21 cellular contexts compared by ENCODE assay signal in genomic region chr7:98828368-98828767, GRCh38. TPM values are rescaled to one million over a fixed set of nuclear protein-coding genes. Genes with fewer than 3 reads are reported as not detected.
DNase-seq lines count a peak whose midpoint lies in the region; ATAC-seq, FAIRE-seq and TF ChIP-seq lines count a peak whose summit lies in the region.
"Had no signal": no experiment of that assay in that cellular context is flagged by ENCODE, and none has a peak within 500 bp of the region (broad histone marks: within the 10 kb centered on the region; RNA-seq: fewer than 3 reads in every experiment).

No MANE protein-coding gene starts in this region.

- DNase-seq in HepG2 (ENCODE audit: low spot score) (no peak), right lobe of liver (no peak), K562 (ENCODE audit: extremely low read depth in 1 of 4, low spot score in 3 of 4) (no peak), urothelium cell line (ENCODE audit: low spot score) (no peak), mesenteric fat pad (ENCODE audit: low spot score) (no peak), AG08395 (ENCODE audit: low spot score) (no peak)
- DNase-seq: 8988T; ACHN; C1 segment of cervical spinal cord; Calu3; CD4-positive, alpha-beta memory T cell; COR-L47; DMS53; DMS79 treated with DMSO at 0.1 percent for 48 hours; GF-D8 had no signal

- H3K9me1 ChIP-seq in K562 (ENCODE audit: control insufficient read depth, insufficient read depth, low read length) = peaks cover 2% of the 10 kb centered on the region

- peaks cover 0 to 2% of the 10 kb centered on the region in 2 experiments; a peak in 1 of 5 replicates for H3K27me3 ChIP-seq in HepG2 (ENCODE audit: control insufficient read depth in 1 of 2, insufficient read depth in 2 of 2, low read length in 2 of 2)
- no peaks in the 10 kb centered on the region for H3K27me3 ChIP-seq in right lobe of liver
- H3K27me3 ChIP-seq in K562 (ENCODE audit: control insufficient read depth in 2 of 2, insufficient read depth in 2 of 2, low read length in 2 of 2) = peaks cover 14 to 43% of the 10 kb centered on the region in 2 experiments; a peak in 4 of 5 replicates

- H3K79me2 ChIP-seq in HepG2 (ENCODE audit: insufficient read depth, low read length) (no peaks in the 10 kb centered on the region), K562 (ENCODE audit: control insufficient read depth, insufficient read depth, low read length) (no peaks in the 10 kb centered on the region)

- TF ChIP-seq RAD21 in HepG2 (CRISPR knock-in tag; IDR thresholded peaks at IDR 0.05) (no peak), K562 (CRISPR knock-in tag; conservative IDR thresholded peaks at IDR 0.05 in 1 of 2, IDR thresholded peaks at IDR 0.05 in 1 of 2) (no peak)

- TF ChIP-seq POLR2A in HepG2 (IDR thresholded peaks at IDR 0.05; ENCODE audit: insufficient read depth in 1 of 2, low read depth in 2 of 2, low read length in 2 of 2) (no peak), right lobe of liver (IDR thresholded peaks at IDR 0.05) (no peak), K562 (conservative IDR thresholded peaks at IDR 0.05) (no peak)

- no peak overlapping the region for H3K27ac ChIP-seq in HepG2 (ENCODE audit: extremely low read length, insufficient read depth, low read length)
- no peak overlapping the region for H3K27ac ChIP-seq in right lobe of liver
- H3K27ac ChIP-seq in K562 (ENCODE audit: extremely low read depth, low read depth, low read length) = no peak overlapping the region
- H3K27ac ChIP-seq: A549 had no signal

- H4K20me1 ChIP-seq in HepG2 (ENCODE audit: insufficient read depth, low read length) (no peaks in the 10 kb centered on the region), K562 (replicated peaks; ENCODE audit: control insufficient read depth, insufficient read depth, low read length) (0 out of 2 replicates have a peak, but pooled peaks cover 5% of the 10 kb centered on the region)

- H3K4me2 ChIP-seq in HepG2 (ENCODE audit: low read depth, low read length) (no peak overlapping the region), K562 (ENCODE audit: insufficient read depth, low read length) (no peak overlapping the region)
- H3K4me2 ChIP-seq: A549, GM23338 had no signal

- in situ Hi-C loops in HepG2 (cut with HindIII; ENCODE audit: extremely low pct_ligation_motif_present, low pct_unique_long_range_greater_than_20kb) (no loop called here), K562 (cut with MboI) (no loop called here)

- H3K4me3 ChIP-seq in HepG2 (replicated peaks in 1 of 3; ENCODE audit: insufficient read depth in 1 of 3, low read depth in 2 of 3, low read length in 3 of 3) (no peak overlapping the region), right lobe of liver (no peak overlapping the region), K562 (no peak overlapping the region)
- H3K4me3 ChIP-seq: A549, GM23338, HAP-1 had no signal

- ATAC-seq in HepG2 (no peak), right lobe of liver (no peak), K562 (no peak)
- ATAC-seq: A549, GM23338 had no signal

- intact Hi-C loops in HepG2 (cut with micrococcal nuclease; ENCODE audit: unreplicated experiment) (no loop called here), right lobe of liver (cut with DNase I) (no loop called here), K562 (cut with micrococcal nuclease) (no loop called here)

- CTCF ChIA-PET in HepG2 (lab: Yijun Ruan, JAX; ENCODE audit: low intra/inter-chr PET ratio, low total read pairs) (no interaction called here), K562 (lab: Yijun Ruan, JAX; ENCODE audit: low intra/inter-chr PET ratio) (no interaction called here)

- POLR2A ChIA-PET in HepG2 (lab: Yijun Ruan, JAX) = no interaction called here
- POLR2A ChIA-PET in K562 (lab: Yijun Ruan, JAX) = no interaction called here

- H3K9me3 ChIP-seq in HepG2 (ENCODE audit: low read length) = no peaks in the 10 kb centered on the region
- H3K9me3 ChIP-seq in right lobe of liver = no peaks in the 10 kb centered on the region
- H3K9me3 ChIP-seq in K562 (replicated peaks; ENCODE audit: control insufficient read depth, insufficient read depth, low read depth, low read length) = no peaks in the 10 kb centered on the region
- H3K9me3 ChIP-seq: A549, HAP-1 had no signal

- H3K9ac ChIP-seq in HepG2 (ENCODE audit: insufficient read depth, low read depth, low read length) (no peak overlapping the region), K562 (ENCODE audit: insufficient read depth in 1 of 2, low read depth in 2 of 2, low read length in 2 of 2) (no peak overlapping the region)

- FAIRE-seq in HepG2 (lab: Jason Lieb, UNC) (no peak), K562 (lab: Jason Lieb, UNC) (no peak), urothelium cell line (lab: Jason Lieb, UNC) (peak; percentile 44)
- FAIRE-seq: A549, GM12891, GM18507, H54 had no signal

- H2AFZ ChIP-seq in HepG2 (ENCODE audit: low read length) = no peak overlapping the region
- H2AFZ ChIP-seq in K562 (ENCODE audit: low read depth, low read length) = no peak overlapping the region
- H2AFZ ChIP-seq: GM23338 had no signal

- TF ChIP-seq CTCF in HepG2 (CRISPR knock-in tag; IDR thresholded peaks at IDR 0.05) (no peak), right lobe of liver (IDR thresholded peaks at IDR 0.05) (no peak), K562 (IDR thresholded peaks at IDR 0.05 in 2 of 3, conservative IDR thresholded peaks at IDR 0.05 in 1 of 3; ENCODE audit: insufficient read depth in 2 of 3, low read depth in 1 of 3, low read length in 3 of 3) (no peak)

- H3K4me1 ChIP-seq in HepG2 (ENCODE audit: insufficient read depth, low read length) = no peaks in the 10 kb centered on the region
- H3K4me1 ChIP-seq in right lobe of liver = no peaks in the 10 kb centered on the region
- peaks cover 0 to 6% of the 10 kb centered on the region in 2 experiments; a peak in 1 of 5 replicates for H3K4me1 ChIP-seq in K562 (replicated peaks in 1 of 2; ENCODE audit: control insufficient read depth in 2 of 2, insufficient read depth in 2 of 2, low read length in 2 of 2)
- H3K4me1 ChIP-seq: A549, HAP-1 had no signal

- TF ChIP-seq EP300 in HepG2 (IDR thresholded peaks at IDR 0.05; ENCODE audit: low read depth in 2 of 2, low read length in 2 of 2) = no peak
- TF ChIP-seq EP300 in HepG2 (CRISPR knock-in tag; IDR thresholded peaks at IDR 0.05; ENCODE audit: borderline replicate concordance) = no peak
- TF ChIP-seq EP300 in K562 (IDR thresholded peaks at IDR 0.05; ENCODE audit: low read length) = no peak

- 37% methylated on average over 8 of the region's 8 CpGs for WGBS in HepG2 (ENCODE audit: low lambda C conversion rate)
- WGBS in right lobe of liver (ENCODE audit: insufficient coverage, low coverage, low lambda C conversion rate, missing lambda C conversion rate) = 69% methylated on average over 6 of the region's 8 CpGs
- WGBS in K562 (ENCODE audit: insufficient coverage, low coverage, missing lambda C conversion rate) = 4% methylated on average over 8 of the region's 8 CpGs

- H3K36me3 ChIP-seq in HepG2 (replicated peaks in 1 of 2; ENCODE audit: control insufficient read depth in 1 of 2, insufficient read depth in 2 of 2, low read length in 2 of 2) = no peaks in the 10 kb centered on the region
- no peaks in the 10 kb centered on the region for H3K36me3 ChIP-seq in right lobe of liver
- H3K36me3 ChIP-seq in K562 (ENCODE audit: control insufficient read depth, insufficient read depth, low read length) = no peaks in the 10 kb centered on the region
- H3K36me3 ChIP-seq: HAP-1 had no signal

- no TSS peak for BruUV-seq in HepG2 (replicated peaks; lab: Mats Ljungman, UMichigan)
- BruUV-seq in K562 (replicated peaks; lab: Mats Ljungman, UMichigan) = no TSS peak

RNA-seq across cellular contexts. Expression of gene TMEM130, which starts 41.4 kb away (rescaled TPM):
- total RNA-seq in HepG2 (2016; rRNA removed; fragmentation: Illumina TruSeq; extraction: Trizol) (not detected in 2 replicates), right lobe of liver (not detected), K562 (2014; rRNA removed) (not detected in 2 replicates), K562 (2014; rRNA removed; fragmentation: Illumina TruSeq; extraction: Trizol) (not detected in 2 replicates), K562 (2015; rRNA removed; fragmentation: Illumina TruSeq; extraction: Trizol) (not detected in 2 replicates), K562 (2021) (0.07 TPM in 1 of 2 replicates, not detected in the other), mesenteric fat pad (0.29 TPM)
- not detected in 2 replicates for total RNA-seq in HepG2 (2016; cell fraction: cytosol; rRNA removed; fragmentation: Illumina TruSeq; extraction: Trizol; ENCODE audit: low read depth)
- total RNA-seq in HepG2 (2016; cell fraction: insoluble cytoplasmic fraction; rRNA removed; fragmentation: Illumina TruSeq; extraction: Trizol) = not detected in 2 replicates
- not detected in 2 replicates for total RNA-seq in HepG2 (2016; cell fraction: membrane; rRNA removed; fragmentation: Illumina TruSeq; extraction: Trizol)
- total RNA-seq in HepG2 (2016; cell fraction: nucleus; rRNA removed; fragmentation: Illumina TruSeq; extraction: Trizol) = not detected in 2 replicates
- polyA plus RNA-seq in HepG2 (2011; rRNA removed) (not detected in 2 replicates), K562 (2011; rRNA removed) (not detected in 2 replicates), K562 (2014; fragmentation: Illumina TruSeq; extraction: Trizol) (not detected in 2 replicates), K562 (2014; fragmentation: Nextera tagmentation; extraction: Ambion mirVana) (not detected), K562 (2014; rRNA removed) (not detected in 2 replicates)
- polyA plus RNA-seq in HepG2 (2011; cell fraction: cytosol; rRNA removed) = not detected in 2 replicates
- polyA plus RNA-seq in HepG2 (2011; cell fraction: nucleus; rRNA removed) = not detected in 2 replicates
- not detected in 2 replicates for polyA plus RNA-seq in HepG2 (2012)
- not detected in 2 replicates for polyA plus RNA-seq in HepG2 (2016; cell fraction: cytosol; fragmentation: Illumina TruSeq; extraction: Trizol; ENCODE audit: low read depth)
- polyA plus RNA-seq in HepG2 (2016; cell fraction: insoluble cytoplasmic fraction; fragmentation: Illumina TruSeq; extraction: Trizol; ENCODE audit: low read depth) = not detected in 2 replicates
- not detected in 2 replicates for polyA plus RNA-seq in HepG2 (2016; cell fraction: membrane; fragmentation: Illumina TruSeq; extraction: Trizol; ENCODE audit: low read depth)
- polyA plus RNA-seq in HepG2 (2016; cell fraction: nucleus; fragmentation: Illumina TruSeq; extraction: Trizol; ENCODE audit: insufficient read depth, low read depth) = not detected in 2 replicates
- not detected in 2 replicates for polyA minus RNA-seq in HepG2 (2011; rRNA and poly(A)+ RNA removed; ENCODE audit: low replicate concordance)
- not detected in 2 replicates for polyA minus RNA-seq in HepG2 (2011; cell fraction: cytosol; rRNA and poly(A)+ RNA removed)
- polyA minus RNA-seq in HepG2 (2011; cell fraction: nucleus; rRNA and poly(A)+ RNA removed) = not detected in 2 replicates
- not detected in 2 replicates for total RNA-seq in K562 (2011; cell fraction: chromatin; rRNA removed; ENCODE audit: low replicate concordance)
- not detected in 2 replicates for total RNA-seq in K562 (2011; cell fraction: nucleolus; rRNA removed)
- total RNA-seq in K562 (2011; cell fraction: nucleoplasm; rRNA removed) = not detected in 2 replicates
- 0.01 TPM in 1 of 2 replicates, not detected in the other for polyA plus RNA-seq in K562 (2011; cell fraction: cytosol; rRNA removed)
- not detected in 2 replicates for polyA plus RNA-seq in K562 (2011; cell fraction: nucleus; rRNA removed)
- 0.03 and 0.15 TPM in 2 replicates for polyA plus RNA-seq in K562 (2012)
- not detected in 2 replicates for polyA minus RNA-seq in K562 (2011; rRNA and poly(A)+ RNA removed)
- polyA minus RNA-seq in K562 (2011; cell fraction: cytosol; rRNA and poly(A)+ RNA removed) = not detected in 2 replicates
- not detected in 2 replicates for polyA minus RNA-seq in K562 (2011; cell fraction: nucleus; rRNA and poly(A)+ RNA removed)
- total RNA-seq: Calu3; CD4-positive, alpha-beta memory T cell had no signal
- polyA plus RNA-seq: CD4-positive, alpha-beta memory T cell had no signal

RNA-seq across cellular contexts. Expression of gene TRRAP, which starts 50.0 kb away (rescaled TPM):
- 10.5 and 21.3 TPM in 2 replicates for total RNA-seq in HepG2 (2016; rRNA removed; fragmentation: Illumina TruSeq; extraction: Trizol)
- total RNA-seq in HepG2 (2016; cell fraction: cytosol; rRNA removed; fragmentation: Illumina TruSeq; extraction: Trizol; ENCODE audit: low read depth) = 3.5 and 3.8 TPM in 2 replicates
- total RNA-seq in HepG2 (2016; cell fraction: insoluble cytoplasmic fraction; rRNA removed; fragmentation: Illumina TruSeq; extraction: Trizol) = 9.6 and 18.3 TPM in 2 replicates
- 6.8 and 6.9 TPM in 2 replicates for total RNA-seq in HepG2 (2016; cell fraction: membrane; rRNA removed; fragmentation: Illumina TruSeq; extraction: Trizol)
- total RNA-seq in HepG2 (2016; cell fraction: nucleus; rRNA removed; fragmentation: Illumina TruSeq; extraction: Trizol) = 22.4 and 25.4 TPM in 2 replicates
- polyA plus RNA-seq in HepG2 (2011; rRNA removed) = 8.6 and 9.5 TPM in 2 replicates
- polyA plus RNA-seq in HepG2 (2011; cell fraction: cytosol; rRNA removed) = 8.9 and 9.3 TPM in 2 replicates
- polyA plus RNA-seq in HepG2 (2011; cell fraction: nucleus; rRNA removed) = 26.9 and 30.9 TPM in 2 replicates
- polyA plus RNA-seq in HepG2 (2012) = 13.4 and 13.9 TPM in 2 replicates
- polyA plus RNA-seq in HepG2 (2016; cell fraction: cytosol; fragmentation: Illumina TruSeq; extraction: Trizol; ENCODE audit: low read depth) = 0.68 and 0.73 TPM in 2 replicates
- polyA plus RNA-seq in HepG2 (2016; cell fraction: insoluble cytoplasmic fraction; fragmentation: Illumina TruSeq; extraction: Trizol; ENCODE audit: low read depth) = 12.7 and 17.5 TPM in 2 replicates
- polyA plus RNA-seq in HepG2 (2016; cell fraction: membrane; fragmentation: Illumina TruSeq; extraction: Trizol; ENCODE audit: low read depth) = 1.4 and 1.6 TPM in 2 replicates
- polyA plus RNA-seq in HepG2 (2016; cell fraction: nucleus; fragmentation: Illumina TruSeq; extraction: Trizol; ENCODE audit: insufficient read depth, low read depth) = 26.9 and 27.3 TPM in 2 replicates
- 41.8 and 47.7 TPM in 2 replicates for polyA minus RNA-seq in HepG2 (2011; rRNA and poly(A)+ RNA removed; ENCODE audit: low replicate concordance)
- 25.9 and 27.0 TPM in 2 replicates for polyA minus RNA-seq in HepG2 (2011; cell fraction: cytosol; rRNA and poly(A)+ RNA removed)
- 44.8 and 46.1 TPM in 2 replicates for polyA minus RNA-seq in HepG2 (2011; cell fraction: nucleus; rRNA and poly(A)+ RNA removed)
- total RNA-seq in right lobe of liver = 10 to 100 TPM; 16.1 to 20.5 (median 18.6) TPM
- total RNA-seq in K562 (2011; cell fraction: chromatin; rRNA removed; ENCODE audit: low replicate concordance) = 155 and 182 TPM in 2 replicates
- 95.1 and 104 TPM in 2 replicates for total RNA-seq in K562 (2011; cell fraction: nucleolus; rRNA removed)
- total RNA-seq in K562 (2011; cell fraction: nucleoplasm; rRNA removed) = 88.9 and 95.6 TPM in 2 replicates
- 14.9 and 17.4 TPM in 2 replicates for total RNA-seq in K562 (2014; rRNA removed)
- 5.8 and 6.6 TPM in 2 replicates for total RNA-seq in K562 (2014; rRNA removed; fragmentation: Illumina TruSeq; extraction: Trizol)
- total RNA-seq in K562 (2015; rRNA removed; fragmentation: Illumina TruSeq; extraction: Trizol) = 8.4 and 9.7 TPM in 2 replicates
- 44.2 and 47.2 TPM in 2 replicates for total RNA-seq in K562 (2021)
- polyA plus RNA-seq in K562 (2011; rRNA removed) = 9.7 and 12.2 TPM in 2 replicates
- 12.8 and 18.1 TPM in 2 replicates for polyA plus RNA-seq in K562 (2011; cell fraction: cytosol; rRNA removed)
- polyA plus RNA-seq in K562 (2011; cell fraction: nucleus; rRNA removed) = 38.5 and 65.8 TPM in 2 replicates
- polyA plus RNA-seq in K562 (2012) = 25.6 and 27.6 TPM in 2 replicates
- 29.1 and 29.7 TPM in 2 replicates for polyA plus RNA-seq in K562 (2014; fragmentation: Illumina TruSeq; extraction: Trizol)
- 1 to 10 TPM; 1.3 to 1.5 TPM for polyA plus RNA-seq in K562 (2014; fragmentation: Nextera tagmentation; extraction: Ambion mirVana)
- polyA plus RNA-seq in K562 (2014; rRNA removed) = 19.4 and 19.5 TPM in 2 replicates
- polyA minus RNA-seq in K562 (2011; rRNA and poly(A)+ RNA removed) = 31.1 and 34.7 TPM in 2 replicates
- polyA minus RNA-seq in K562 (2011; cell fraction: cytosol; rRNA and poly(A)+ RNA removed) = 35.7 and 44.2 TPM in 2 replicates
- polyA minus RNA-seq in K562 (2011; cell fraction: nucleus; rRNA and poly(A)+ RNA removed) = 48.2 and 50.0 TPM in 2 replicates
- 30.9 TPM for total RNA-seq in mesenteric fat pad

Comparison
In these comparisons a context has a peak if more than half of its experiments do, and no peak if none do; other contexts are left out.
1. Of the 241 proteins assayed by ChIP-seq in both HepG2 and K562: peak only in HepG2: none; only in K562: none; in both: ZNF121; in neither: 240.